1 cellular context compared by ENCODE assay signal in the genomic region with DNA sequence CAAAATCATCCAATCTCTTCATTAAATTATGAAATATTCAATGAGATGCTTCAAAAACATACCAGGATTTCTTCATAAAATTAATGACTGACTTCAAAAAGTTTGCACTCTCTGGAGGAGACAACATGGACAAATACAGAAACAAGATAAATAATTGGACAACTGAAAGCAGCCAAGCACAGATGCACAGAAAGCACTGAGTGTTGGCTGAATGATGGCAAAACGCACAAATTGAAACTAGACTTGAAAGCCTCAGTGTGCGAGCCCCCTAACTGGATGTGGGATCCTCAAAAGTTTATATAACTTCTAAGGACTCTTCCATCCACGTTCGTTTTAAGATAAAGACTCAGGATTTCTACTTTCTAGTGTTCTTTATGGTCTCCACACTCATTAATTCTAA.
TF ChIP-seq lines count a peak whose summit lies in the region.

No MANE protein-coding gene starts in this region.

TF ChIP-seq in K562, 482 proteins besides CTCF, POLR2A, EP300 and RAD21:
- no peak for TF ChIP-seq PHB (CRISPR knock-in tag; IDR thresholded peaks at IDR 0.05)
- TF ChIP-seq SUPT5H (IDR thresholded peaks at IDR 0.05), result no peak
- no peak for TF ChIP-seq TRIM24 (IDR thresholded peaks at IDR 0.05)
- TF ChIP-seq BACH1 (tag; IDR thresholded peaks at IDR 0.05), result no peak
- no peak for TF ChIP-seq ZNF311 (CRISPR knock-in tag; IDR thresholded peaks at IDR 0.05)
- TF ChIP-seq FOXK1 (CRISPR knock-in tag; IDR thresholded peaks at IDR 0.05; ENCODE audit: borderline replicate concordance), result no peak
- TF ChIP-seq MCM3 (IDR thresholded peaks at IDR 0.05), result no peak
- no peak for TF ChIP-seq MGA (IDR thresholded peaks at IDR 0.05)
- no peak for TF ChIP-seq E2F5 (CRISPR knock-in tag; IDR thresholded peaks at IDR 0.05)
- no peak for TF ChIP-seq ZNF175 (CRISPR knock-in tag; IDR thresholded peaks at IDR 0.05; ENCODE audit: low read depth)
- no peak for TF ChIP-seq SRSF3 (IDR thresholded peaks at IDR 0.05; ENCODE audit: insufficient read depth, low read length)
- TF ChIP-seq, protein P1, sequence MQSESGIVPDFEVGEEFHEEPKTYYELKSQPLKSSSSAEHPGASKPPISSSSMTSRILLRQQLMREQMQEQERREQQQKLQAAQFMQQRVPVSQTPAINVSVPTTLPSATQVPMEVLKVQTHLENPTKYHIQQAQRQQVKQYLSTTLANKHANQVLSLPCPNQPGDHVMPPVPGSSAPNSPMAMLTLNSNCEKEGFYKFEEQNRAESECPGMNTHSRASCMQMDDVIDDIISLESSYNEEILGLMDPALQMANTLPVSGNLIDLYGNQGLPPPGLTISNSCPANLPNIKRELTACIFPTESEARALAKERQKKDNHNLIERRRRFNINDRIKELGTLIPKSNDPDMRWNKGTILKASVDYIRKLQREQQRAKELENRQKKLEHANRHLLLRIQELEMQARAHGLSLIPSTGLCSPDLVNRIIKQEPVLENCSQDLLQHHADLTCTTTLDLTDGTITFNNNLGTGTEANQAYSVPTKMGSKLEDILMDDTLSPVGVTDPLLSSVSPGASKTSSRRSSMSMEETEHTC (IDR thresholded peaks at IDR 0.05), result no peak
- TF ChIP-seq NFXL1 (CRISPR knock-in tag; IDR thresholded peaks at IDR 0.05), result no peak
- no peak for TF ChIP-seq CHCHD3 (CRISPR knock-in tag; IDR thresholded peaks at IDR 0.05)
- TF ChIP-seq THRAP3 (IDR thresholded peaks at IDR 0.05; ENCODE audit: borderline replicate concordance), result no peak
- no peak for TF ChIP-seq RUNX1 (IDR thresholded peaks at IDR 0.05; ENCODE audit: low read depth)
- TF ChIP-seq TEAD4 (IDR thresholded peaks at IDR 0.05; ENCODE audit: low read length), result no peak
- no peak for TF ChIP-seq TEAD4 (CRISPR knock-in tag; IDR thresholded peaks at IDR 0.05; ENCODE audit: borderline replicate concordance)
- no peak for TF ChIP-seq COPS2 (conservative IDR thresholded peaks at IDR 0.05)
